ENCODE assay signal across 20 cellular contexts in genomic region chr15:38905634-38906033, GRCh38.
"Had no signal": no experiment of that assay in that cellular context is flagged by ENCODE, and none has a peak within 500 bp of the region (broad histone marks: within the 10 kb centered on the region; RNA-seq: fewer than 3 reads in every experiment).

No MANE protein-coding gene starts in this region.

- H2AFZ ChIP-seq: hepatocyte had no signal

- H3K9me3 Mint-ChIP-seq: natural killer cell treated with Interleukin-12 subunit alpha and Interleukin-12 subunit beta and Interleukin-15 and Interleukin-18, amount 100 ng/mL, for 72 hours had no signal

- H3K27ac Mint-ChIP-seq: activated B cell treated with CpG ODN at 0.5 μM for 24 hours; activated CD8-positive, alpha-beta T cell treated with anti-CD3 and anti-CD28 coated beads, Interleukin-2, amount 10 ng/mL, durations not matched to agents 7 days and 5 days; activated naive CD8-positive, alpha-beta T cell; activated T-cell treated with anti-CD3 and anti-CD28 coated beads, Interleukin-2, amount 50 U/mL, for 72 hours; dendritic cell treated with granulocyte-macrophage colony-stimulating factor and Interleukin-4, amounts not matched to agents 40 ng/mL and 50 ng/mL, for 4 days; natural killer cell treated with Interleukin-12 subunit alpha and Interleukin-12 subunit beta and Interleukin-15 and Interleukin-18, amount 100 ng/mL, for 72 hours; T-helper 17 cell had no signal

- H3K79me2 ChIP-seq: hepatocyte had no signal

- H3K27ac ChIP-seq: brain microvascular endothelial cell, epithelial cell of prostate, hepatocyte, transverse colon, vagina had no signal

- H3K4me1 ChIP-seq: transverse colon, vagina had no signal

- H3K4me3 Mint-ChIP-seq: activated B cell treated with CpG ODN at 0.5 μM for 24 hours; activated CD8-positive, alpha-beta T cell treated with anti-CD3 and anti-CD28 coated beads, Interleukin-2, amount 10 ng/mL, durations not matched to agents 7 days and 5 days; activated naive CD8-positive, alpha-beta T cell; activated T-cell treated with anti-CD3 and anti-CD28 coated beads, Interleukin-2, amount 50 U/mL, for 72 hours; dendritic cell treated with granulocyte-macrophage colony-stimulating factor and Interleukin-4, amounts not matched to agents 40 ng/mL and 50 ng/mL, for 4 days; natural killer cell treated with Interleukin-12 subunit alpha and Interleukin-12 subunit beta and Interleukin-15 and Interleukin-18, amount 100 ng/mL, for 72 hours; T-helper 17 cell had no signal

- H3K4me1 Mint-ChIP-seq: activated B cell treated with CpG ODN at 0.5 μM for 24 hours, T-helper 17 cell had no signal

- H3K4me2 ChIP-seq: hepatocyte had no signal

- H3K36me3 Mint-ChIP-seq: activated naive CD8-positive, alpha-beta T cell; natural killer cell treated with Interleukin-12 subunit alpha and Interleukin-12 subunit beta and Interleukin-15 and Interleukin-18, amount 100 ng/mL, for 72 hours had no signal

- H3K9me3 ChIP-seq: transverse colon, vagina had no signal

- ATAC-seq: activated CD8-positive, alpha-beta T cell treated with anti-CD3 and anti-CD28 coated beads, Interleukin-2, amount 10 ng/mL, durations not matched to agents 7 days and 5 days; activated T-cell treated with anti-CD3 and anti-CD28 coated beads, Interleukin-2, amount 50 U/mL, for 72 hours; natural killer cell treated with Interleukin-12 subunit alpha and Interleukin-12 subunit beta and Interleukin-15 and Interleukin-18, amount 100 ng/mL, for 72 hours; stimulated activated naive CD8-positive, alpha-beta T cell treated with anti-CD3 and anti-CD28 coated beads, Interleukin-15, Interleukin-2, amounts not matched to agents 100 U/mL and 50 U/mL, for 24 hours; T-helper 17 cell had no signal

- H3K36me3 ChIP-seq: brain microvascular endothelial cell, transverse colon, vagina had no signal

- DNase-seq: activated B cell treated with CpG ODN at 0.5 μM for 24 hours; activated CD4-positive, alpha-beta T cell treated with anti-CD3 and anti-CD28 coated beads for 48 hours; activated CD8-positive, alpha-beta memory T cell treated with anti-CD3 and anti-CD28 coated beads, Interleukin-2, amount 50 U/mL, for 4 hours; activated CD8-positive, alpha-beta T cell treated with anti-CD3 and anti-CD28 coated beads, Interleukin-2, amount 10 ng/mL, durations not matched to agents 7 days and 5 days; activated gamma-delta T cell; activated T-cell treated with anti-CD3 and anti-CD28 coated beads, Interleukin-2, amount 50 U/mL, for 72 hours; amygdala; brain microvascular endothelial cell; effector memory CD4-positive, alpha-beta T cell; kidney glomerular epithelial cell; stimulated activated CD4-positive, alpha-beta T cell treated with anti-CD3 and anti-CD28 coated beads, Interleukin-2, amount 100 ng/mL, for 48 hours; stimulated activated naive CD8-positive, alpha-beta T cell treated with anti-CD3 and anti-CD28 coated beads, Interleukin-15, Interleukin-2, amounts not matched to agents 100 U/mL and 50 U/mL, for 24 hours; T-helper 17 cell; transverse colon had no signal

- H3K4me3 ChIP-seq: hepatocyte, transverse colon, vagina had no signal

- H3K27me3 ChIP-seq: brain microvascular endothelial cell, hepatocyte, transverse colon, vagina had no signal
